17 cellular contexts compared by ENCODE assay signal in genomic region chr2:174286172-174286571, GRCh38. TPM values are rescaled to one million over a fixed set of nuclear protein-coding genes. Genes with fewer than 3 reads are reported as not detected.
DNase-seq lines count a peak whose midpoint lies in the region; ATAC-seq, FAIRE-seq and TF ChIP-seq lines count a peak whose summit lies in the region.
"Had no signal": no experiment of that assay in that cellular context is flagged by ENCODE, and none has a peak within 500 bp of the region (broad histone marks: within the 10 kb centered on the region; RNA-seq: fewer than 3 reads in every experiment).

No MANE protein-coding gene starts in this region.

- H2BK15ac ChIP-seq in neuronal stem cell (ENCODE audit: low read length) = no peak overlapping the region

- H3K4me3 ChIP-seq in neuronal stem cell (ENCODE audit: low read length in 2 of 2) = no peak overlapping the region
- H3K4me3 ChIP-seq: BLaER1, GM12878 had no signal

- DNase-seq in NCI-H2171 treated with DMSO at 0.1 percent for 48 hours (lab: John Stamatoyannopoulos, UW) (peak; percentile 38), NCI-H2171 (lab: John Stamatoyannopoulos, UW) (no peak), WTC11 (ENCODE audit: low spot score) (no peak), iPS-NIHi11 (ENCODE audit: low spot score) (peak; percentile 27), neuronal stem cell (ENCODE audit: low spot score) (no peak), GM19239 (ENCODE audit: insufficient read length, low spot score) (no peak), left lobe of liver (ENCODE audit: low spot score) (no peak), SKM-1 treated with dmso at 0.1 percent for 144 hours (lab: John Stamatoyannopoulos, UW; ENCODE audit: unreplicated experiment) (no peak)
- DNase-seq: Caco-2; CD8-positive, alpha-beta memory T cell had no signal

- peaks cover 6% of the 10 kb centered on the region; the same call in 1 of the 2 replicates for H3K4me1 Mint-ChIP-seq in WTC11
- H3K4me1 Mint-ChIP-seq: CD8-positive, alpha-beta memory T cell had no signal

- peaks cover 0 to 3% of the 10 kb centered on the region in 2 donors for H3K9me3 ChIP-seq in neuronal stem cell (replicated peaks in 1 of 2; ENCODE audit: control insufficient read depth in 2 of 2, insufficient read depth in 1 of 2, low read depth in 1 of 2, low read length in 2 of 2)
- H3K9me3 ChIP-seq: BLaER1, Caco-2 had no signal

- no peak overlapping the region for H2AK5ac ChIP-seq in neuronal stem cell (ENCODE audit: low read depth, low read length)

- no peaks in the 10 kb centered on the region for H3K36me3 Mint-ChIP-seq in WTC11
- H3K36me3 Mint-ChIP-seq: CD8-positive, alpha-beta memory T cell had no signal

- no peak for TF ChIP-seq CTCF in WTC11 (IDR thresholded peaks at IDR 0.05)

- H3K18ac ChIP-seq in neuronal stem cell (ENCODE audit: low read length) = no peak overlapping the region

- H3K4me2 ChIP-seq in neuronal stem cell (ENCODE audit: insufficient read depth, low read length, poor library complexity, severe bottlenecking) = no peak overlapping the region
- H3K4me2 ChIP-seq: BLaER1 had no signal

- H3K4me1 ChIP-seq in neuronal stem cell (ENCODE audit: control insufficient read depth in 2 of 2, insufficient read depth in 1 of 2, low read depth in 1 of 2, low read length in 2 of 2) = peaks cover 0 to 4% of the 10 kb centered on the region in 2 donors
- H3K4me1 ChIP-seq: BLaER1, Caco-2 had no signal

- peaks cover 3% of the 10 kb centered on the region for H3K27me3 Mint-ChIP-seq in WTC11 (ENCODE audit: low read depth)

- no peaks in the 10 kb centered on the region for H3K79me1 ChIP-seq in neuronal stem cell (ENCODE audit: low read depth, low read length)

- H3K27me3 ChIP-seq in neuronal stem cell (ENCODE audit: control insufficient read depth in 3 of 3, insufficient read depth in 3 of 3, low read depth in 1 of 3, low read length in 3 of 3) = no peaks in the 10 kb centered on the region
- H3K27me3 ChIP-seq: BLaER1 had no signal

- H3K14ac ChIP-seq in neuronal stem cell (ENCODE audit: low read length) = no peak overlapping the region

- WGBS in neuronal stem cell (ENCODE audit: extremely low coverage in 2 of 2, insufficient read length in 2 of 2, insufficient replicate concordance in 1 of 2), 2 donors = no CpG with 5 or more reads among the region's 2 CpGs

- no peak overlapping the region for H4K8ac ChIP-seq in neuronal stem cell (ENCODE audit: low read depth, low read length)

- no peak overlapping the region for H2BK5ac ChIP-seq in neuronal stem cell (ENCODE audit: low read length)

- no peaks in the 10 kb centered on the region for H3K36me3 ChIP-seq in neuronal stem cell (replicated peaks in 1 of 2; ENCODE audit: control insufficient read depth in 2 of 2, insufficient read depth in 2 of 2, low read length in 2 of 2)
- H3K36me3 ChIP-seq: BLaER1 had no signal

- H2AFZ ChIP-seq in neuronal stem cell (ENCODE audit: low read length) = no peak overlapping the region

- POLR2A ChIA-PET in WTC11 (lab: Charles Lee) = no interaction called here

- H3K4ac ChIP-seq in neuronal stem cell (ENCODE audit: low read length) = peak overlapping the region; percentile 89

- no peak for FAIRE-seq in GM19239 (lab: Jason Lieb, UNC)
- FAIRE-seq: GM12878, GM18507, H54 had no signal

- no peak overlapping the region for H4K91ac ChIP-seq in neuronal stem cell (ENCODE audit: low read depth, low read length, poor library complexity)

- CTCF ChIA-PET in WTC11 (lab: Charles Lee) = no interaction called here

- H3K4me3 Mint-ChIP-seq in WTC11 = no peak overlapping the region
- H3K4me3 Mint-ChIP-seq: CD8-positive, alpha-beta memory T cell had no signal

- H3K9me3 Mint-ChIP-seq in WTC11 = peaks cover 14% of the 10 kb centered on the region; the same call in 1 of the 2 replicates

- H3K9ac ChIP-seq in neuronal stem cell (ENCODE audit: low read depth, low read length, poor library complexity) = no peak overlapping the region
- H3K9ac ChIP-seq: BLaER1 had no signal

- no peak overlapping the region for H3K27ac Mint-ChIP-seq in WTC11
- H3K27ac Mint-ChIP-seq: CD8-positive, alpha-beta memory T cell had no signal

- ATAC-seq in WTC11 = peak; percentile 73
- ATAC-seq in left lobe of liver = no peak
- ATAC-seq: GM12878, HCT116 had no signal

- H2BK12ac ChIP-seq in neuronal stem cell (ENCODE audit: low read length) = no peak overlapping the region

- no peak overlapping the region for H2BK120ac ChIP-seq in neuronal stem cell (ENCODE audit: low read depth, low read length)

- H3K27ac ChIP-seq in neuronal stem cell (replicated peaks; ENCODE audit: low read length) = no peak overlapping the region
- H3K27ac ChIP-seq: 22Rv1, BLaER1 had no signal

- H3K23ac ChIP-seq in neuronal stem cell (ENCODE audit: low read depth, low read length, poor library complexity) = no peak overlapping the region

TF ChIP-seq in WTC11, 78 proteins besides CTCF, POLR2A, EP300 and RAD21:
- no peak for TF ChIP-seq OVOL2 (CRISPR knock-in tag; IDR thresholded peaks at IDR 0.05; ENCODE audit: borderline replicate concordance)
- TF ChIP-seq PRDM15 (CRISPR knock-in tag; IDR thresholded peaks at IDR 0.05) = no peak
- no peak for TF ChIP-seq CREM (CRISPR knock-in tag; IDR thresholded peaks at IDR 0.05)

RNA-seq across cellular contexts. Expression of gene OLA1, which starts 37.8 kb away (rescaled TPM):
- 104 to 109 TPM (median 107 TPM) in 3 replicates for total RNA-seq in WTC11 (2021)
- polyA plus RNA-seq in neuronal stem cell (2013, experiment 1 of 2) = 203 TPM
- polyA plus RNA-seq in neuronal stem cell (2013, experiment 2 of 2) = 199 TPM
- total RNA-seq in left lobe of liver = 20.0 TPM

RNA-seq across cellular contexts. Expression of gene SP9, which starts 48.6 kb away (rescaled TPM):
- total RNA-seq in WTC11 (2021) (0.07 to 0.21 TPM in 2 of 3 replicates, not detected in the other), left lobe of liver (not detected)
- polyA plus RNA-seq in neuronal stem cell (2013, experiment 1 of 2) = 0.11 TPM
- 0.10 TPM for polyA plus RNA-seq in neuronal stem cell (2013, experiment 2 of 2)
- total RNA-seq: CD8-positive, alpha-beta memory T cell; G401; GM12878 had no signal
- polyA plus RNA-seq: CD8-positive, alpha-beta memory T cell; GM12878 had no signal

Comparison
In these comparisons a context has a peak if more than half of its experiments do, and no peak if none do; other contexts are left out.
1. DNase-seq: peak in NCI-H2171 treated with DMSO at 0.1 percent for 48 hours (single experiment) and iPS-NIHi11 (single experiment); none in NCI-H2171 (single experiment), WTC11 (single experiment), neuronal stem cell (single experiment), GM19239 (single experiment), left lobe of liver (single experiment) and SKM-1 treated with dmso at 0.1 percent for 144 hours (single experiment).